ENCODE assay signal across 14 cellular contexts in genomic region chr20:19626896-19627295, GRCh38.
DNase-seq lines count a peak whose midpoint lies in the region; ATAC-seq and TF ChIP-seq lines count a peak whose summit lies in the region.
"Had no signal": no experiment of that assay in that cellular context is flagged by ENCODE, and none has a peak within 500 bp of the region (broad histone marks: within the 10 kb centered on the region; RNA-seq: fewer than 3 reads in every experiment).

No MANE protein-coding gene starts in this region.

- no peak overlapping the region for H3K23ac ChIP-seq in IMR-90 (ENCODE audit: low read depth, low read length)

- no peak overlapping the region for H3K4me3 Mint-ChIP-seq in activated CD4-positive, alpha-beta memory T cell treated with anti-CD3 and anti-CD28 coated beads for 36 hours
- no peak overlapping the region for H3K4me3 Mint-ChIP-seq in naive thymus-derived CD8-positive, alpha-beta T cell
- no peak overlapping the region for H3K4me3 Mint-ChIP-seq in CD8-positive, alpha-beta T cell
- H3K4me3 Mint-ChIP-seq: CD4-positive, alpha-beta T cell had no signal

- no peak overlapping the region for H3K4me3 ChIP-seq in IMR-90 (ENCODE audit: insufficient read depth, low read depth, low read length)
- H3K4me3 ChIP-seq in fibroblast of villous mesenchyme (ENCODE audit: low read depth, low read length), result no peak overlapping the region
- H3K4me3 ChIP-seq in upper lobe of right lung, result no peak overlapping the region
- no peak overlapping the region for H3K4me3 ChIP-seq in CD8-positive, alpha-beta T cell (ENCODE audit: low read depth, low read length)
- H3K4me3 ChIP-seq: Peyer's patch had no signal

- no peak overlapping the region for H3K56ac ChIP-seq in IMR-90 (ENCODE audit: extremely low read depth, insufficient read depth, low read length)

- intact Hi-C loops in IMR-90 (cut with micrococcal nuclease), result no loop called here
- intact Hi-C loops in activated CD4-positive, alpha-beta memory T cell treated with anti-CD3 and anti-CD28 coated beads for 36 hours (cut with micrococcal nuclease), result no loop called here
- intact Hi-C loops in upper lobe of right lung (cut with DNase I), result no loop called here
- intact Hi-C loops in CD8-positive, alpha-beta T cell (cut with DNase I, micrococcal nuclease), result no loop called here

- no peaks in the 10 kb centered on the region for H3K4me1 Mint-ChIP-seq in activated CD4-positive, alpha-beta memory T cell treated with anti-CD3 and anti-CD28 coated beads for 36 hours (ENCODE audit: low read depth)
- H3K4me1 Mint-ChIP-seq in naive thymus-derived CD8-positive, alpha-beta T cell, result no peaks in the 10 kb centered on the region
- no peaks in the 10 kb centered on the region for H3K4me1 Mint-ChIP-seq in CD8-positive, alpha-beta T cell (ENCODE audit: low read depth)

- H3K9me1 ChIP-seq in IMR-90 (ENCODE audit: insufficient read depth, low read length), result no peaks in the 10 kb centered on the region

- no peak for TF ChIP-seq CTCF in IMR-90 (conservative IDR thresholded peaks at IDR 0.05; ENCODE audit: low read depth, low read length)
- no peak for TF ChIP-seq CTCF in fibroblast of villous mesenchyme (IDR thresholded peaks at IDR 0.05; ENCODE audit: insufficient read depth, low read depth, low read length)
- no peak for TF ChIP-seq CTCF in upper lobe of right lung (IDR thresholded peaks at IDR 0.05)
- TF ChIP-seq CTCF in CD8-positive, alpha-beta T cell (IDR thresholded peaks at IDR 0.05), result no peak

- no peaks in the 10 kb centered on the region for H3K27me3 Mint-ChIP-seq in activated CD4-positive, alpha-beta memory T cell treated with anti-CD3 and anti-CD28 coated beads for 36 hours
- peaks cover 2 to 22% (median 12%) of the 10 kb centered on the region in 5 donors for H3K27me3 Mint-ChIP-seq in naive thymus-derived CD8-positive, alpha-beta T cell
- peaks cover 14% of the 10 kb centered on the region for H3K27me3 Mint-ChIP-seq in CD8-positive, alpha-beta T cell (ENCODE audit: low read depth)
- H3K27me3 Mint-ChIP-seq: CD4-positive, alpha-beta T cell had no signal

- H4K91ac ChIP-seq in IMR-90 (ENCODE audit: insufficient read depth, low read depth, low read length), result no peak overlapping the region

- CTCF ChIA-PET in IMR-90 (lab: Yijun Ruan, JAX), result no interaction called here
- CTCF ChIA-PET in activated CD4-positive, alpha-beta memory T cell treated with anti-CD3 and anti-CD28 coated beads for 36 hours (lab: Charles Lee), result interaction anchor here (1.1 kb wide), 1 partner anchor 15 kb away, joined by 3 read pairs; no protein-coding TSS in a partner anchor
- CTCF ChIA-PET in CD8-positive, alpha-beta T cell (lab: Charles Lee), result no interaction called here

- no peak overlapping the region for H2BK15ac ChIP-seq in IMR-90 (ENCODE audit: low read depth, low read length)

- no peak overlapping the region for H3K27ac Mint-ChIP-seq in activated CD4-positive, alpha-beta memory T cell treated with anti-CD3 and anti-CD28 coated beads for 36 hours
- H3K27ac Mint-ChIP-seq in naive thymus-derived CD8-positive, alpha-beta T cell, result no peak overlapping the region
- no peak overlapping the region for H3K27ac Mint-ChIP-seq in CD8-positive, alpha-beta T cell
- H3K27ac Mint-ChIP-seq: CD4-positive, alpha-beta T cell had no signal

- no peak overlapping the region for H3K27ac ChIP-seq in IMR-90 (ENCODE audit: insufficient read depth, low read length)
- H3K27ac ChIP-seq in upper lobe of right lung, result no peak overlapping the region
- no peak overlapping the region for H3K27ac ChIP-seq in CD8-positive, alpha-beta T cell (ENCODE audit: low read depth, low read length)
- H3K27ac ChIP-seq: Peyer's patch had no signal

- H2BK20ac ChIP-seq in IMR-90 (ENCODE audit: low read depth, low read length), result no peak overlapping the region

- WGBS in IMR-90 (ENCODE audit: extremely low coverage in 2 of 2, insufficient read length in 1 of 2), 2 experiments, result no CpG with 5 or more reads among the region's 5 CpGs

- no peaks in the 10 kb centered on the region for H4K20me1 ChIP-seq in IMR-90 (ENCODE audit: insufficient read depth, low read length)

- H3K79me1 ChIP-seq in IMR-90 (ENCODE audit: low read depth in 1 of 2, low read length in 2 of 2), result no peaks in the 10 kb centered on the region

- no peaks in the 10 kb centered on the region for H3K9me3 Mint-ChIP-seq in activated CD4-positive, alpha-beta memory T cell treated with anti-CD3 and anti-CD28 coated beads for 36 hours
- H3K9me3 Mint-ChIP-seq in naive thymus-derived CD8-positive, alpha-beta T cell, result peaks cover 0 to 12% (median 2%) of the 10 kb centered on the region in 9 donors
- H3K9me3 Mint-ChIP-seq in CD8-positive, alpha-beta T cell, result no peaks in the 10 kb centered on the region

- H3K36me3 Mint-ChIP-seq in activated CD4-positive, alpha-beta memory T cell treated with anti-CD3 and anti-CD28 coated beads for 36 hours, result no peaks in the 10 kb centered on the region
- H3K36me3 Mint-ChIP-seq in naive thymus-derived CD8-positive, alpha-beta T cell, result peaks cover 0 to 4% (median 0%) of the 10 kb centered on the region in 3 donors
- no peaks in the 10 kb centered on the region for H3K36me3 Mint-ChIP-seq in CD8-positive, alpha-beta T cell

- no peak overlapping the region for H3K18ac ChIP-seq in IMR-90 (ENCODE audit: low read depth, low read length)

- TF ChIP-seq RAD21 in IMR-90 (IDR thresholded peaks at IDR 0.05; ENCODE audit: low read length), result no peak

- no peak overlapping the region for H3K9ac ChIP-seq in IMR-90 (ENCODE audit: low read depth, low read length)

- H3K4ac ChIP-seq in IMR-90 (ENCODE audit: low read depth, low read length), result no peak overlapping the region

- BruUV-seq in IMR-90 (replicated peaks; lab: Mats Ljungman, UMichigan), result no TSS peak

- H2AK5ac ChIP-seq in IMR-90 (ENCODE audit: low read depth, low read length), result no peak overlapping the region

- no peak for TF ChIP-seq POLR2A in IMR-90 (IDR thresholded peaks at IDR 0.05; ENCODE audit: low read depth, low read length)

- 0 out of 2 replicates have a peak overlapping the region, but pooled peaks have one; percentile 50 for H3K4me2 ChIP-seq in IMR-90 (ENCODE audit: low read depth, low read length)

- no peak overlapping the region for H2AFZ ChIP-seq in IMR-90 (replicated peaks; ENCODE audit: low read length, poor library complexity)

- peaks cover 2% of the 10 kb centered on the region for H3K27me3 ChIP-seq in IMR-90 (ENCODE audit: control insufficient read depth, insufficient read depth, low read length)
- no peaks in the 10 kb centered on the region for H3K27me3 ChIP-seq in upper lobe of right lung
- no peaks in the 10 kb centered on the region for H3K27me3 ChIP-seq in CD8-positive, alpha-beta T cell (ENCODE audit: insufficient read depth, low read length)
- H3K27me3 ChIP-seq: Peyer's patch had no signal

- no peaks in the 10 kb centered on the region for H3K9me3 ChIP-seq in IMR-90 (ENCODE audit: control insufficient read depth, insufficient read depth, low read length)
- no peaks in the 10 kb centered on the region for H3K9me3 ChIP-seq in upper lobe of right lung
- H3K9me3 ChIP-seq in CD8-positive, alpha-beta T cell (ENCODE audit: low read length), result no peaks in the 10 kb centered on the region
- H3K9me3 ChIP-seq: Peyer's patch had no signal

- no peak overlapping the region for H4K8ac ChIP-seq in IMR-90 (ENCODE audit: low read depth in 2 of 2, low read length in 2 of 2)

- DNase-seq in Daoy (ENCODE audit: low read depth), result peak; percentile 18
- peak; percentile 26 for DNase-seq in IMR-90
- peak; percentile 7 for DNase-seq in amniotic epithelial cell (ENCODE audit: low read depth)
- DNase-seq in fibroblast of villous mesenchyme (ENCODE audit: low read depth), result peak; percentile 2
- no peak for DNase-seq in activated CD4-positive, alpha-beta memory T cell treated with anti-CD3 and anti-CD28 coated beads for 36 hours
- no peak for DNase-seq in naive thymus-derived CD8-positive, alpha-beta T cell
- DNase-seq in upper lobe of right lung, result no peak
- DNase-seq in CD8-positive, alpha-beta T cell, result no peak
- DNase-seq: CD4-positive, alpha-beta T cell; H7; NCI-H446; NCI-H748 treated with DMSO at 0.1 percent for 48 hours; Peyer's patch; SHP77 had no signal

- H2BK120ac ChIP-seq in IMR-90 (ENCODE audit: low read depth, low read length), result no peak overlapping the region

- H3K14ac ChIP-seq in IMR-90 (replicated peaks; ENCODE audit: low read depth, low read length), result no peak overlapping the region

- POLR2A ChIA-PET in IMR-90 (lab: Charles Lee; ENCODE audit: unreplicated experiment), result no interaction called here
- POLR2A ChIA-PET in activated CD4-positive, alpha-beta memory T cell treated with anti-CD3 and anti-CD28 coated beads for 36 hours (lab: Charles Lee), result no interaction called here
- POLR2A ChIA-PET in naive thymus-derived CD8-positive, alpha-beta T cell (lab: Charles Lee), result no interaction called here
- POLR2A ChIA-PET in CD8-positive, alpha-beta T cell (lab: Charles Lee), result no interaction called here

- H4K5ac ChIP-seq in IMR-90 (ENCODE audit: low read depth, low read length), result no peak overlapping the region

- ATAC-seq in IMR-90 (ENCODE audit: low read depth) (no peak), upper lobe of right lung (no peak)
- no peak for ATAC-seq in naive thymus-derived CD8-positive, alpha-beta T cell
- no peak for ATAC-seq in CD8-positive, alpha-beta T cell

- in situ Hi-C loops in IMR-90 (cut with MboI; ENCODE audit: low sequenced_read_pairs), result no loop called here

- no peak overlapping the region for H2BK5ac ChIP-seq in IMR-90 (ENCODE audit: low read depth, low read length, poor library complexity, severe bottlenecking)

- dilution Hi-C loops in IMR-90 (cut with HindIII; ENCODE audit: low sequenced_read_pairs, unreplicated experiment), result no loop called here

- no peak overlapping the region for H2AK9ac ChIP-seq in IMR-90 (replicated peaks; ENCODE audit: low read depth, low read length, poor library complexity)

- no peaks in the 10 kb centered on the region for H3K4me1 ChIP-seq in IMR-90 (ENCODE audit: control insufficient read depth, insufficient read depth, low read length)
- H3K4me1 ChIP-seq in upper lobe of right lung, result no peaks in the 10 kb centered on the region
- H3K4me1 ChIP-seq in CD8-positive, alpha-beta T cell (ENCODE audit: insufficient read depth, low read length), result no peaks in the 10 kb centered on the region
- H3K4me1 ChIP-seq: Peyer's patch had no signal

- H3K36me3 ChIP-seq in IMR-90 (ENCODE audit: control insufficient read depth, insufficient read depth, low read length) (no peaks in the 10 kb centered on the region), upper lobe of right lung (no peaks in the 10 kb centered on the region)
- H3K36me3 ChIP-seq in CD8-positive, alpha-beta T cell (ENCODE audit: insufficient read depth, low read length), result no peaks in the 10 kb centered on the region
- H3K36me3 ChIP-seq: Peyer's patch had no signal

TF ChIP-seq in IMR-90, 13 proteins besides CTCF, POLR2A, EP300 and RAD21 (continues in another document):
- TF ChIP-seq SMC3 (IDR thresholded peaks at IDR 0.05; ENCODE audit: low read depth, low read length) (no peak), FOS (IDR thresholded peaks at IDR 0.05; ENCODE audit: low read depth, low read length) (no peak), MAZ (IDR thresholded peaks at IDR 0.05; ENCODE audit: borderline replicate concordance, low read depth, low read length) (no peak), BHLHE40 (IDR thresholded peaks at IDR 0.05; ENCODE audit: low read depth, low read length) (no peak)

Comparison
In these comparisons a context has a peak if more than half of its experiments do, and no peak if none do; other contexts are left out.
1. DNase-seq: peak in Daoy (single experiment), IMR-90 (single experiment), amniotic epithelial cell (single experiment) and fibroblast of villous mesenchyme (single experiment); none in activated CD4-positive, alpha-beta memory T cell treated with anti-CD3 and anti-CD28 coated beads for 36 hours (single experiment), naive thymus-derived CD8-positive, alpha-beta T cell (0 of 10), upper lobe of right lung (single experiment) and CD8-positive, alpha-beta T cell (0 of 7).